Comparison of ENCODE assay signal across 29 cellular contexts in the genomic region with DNA sequence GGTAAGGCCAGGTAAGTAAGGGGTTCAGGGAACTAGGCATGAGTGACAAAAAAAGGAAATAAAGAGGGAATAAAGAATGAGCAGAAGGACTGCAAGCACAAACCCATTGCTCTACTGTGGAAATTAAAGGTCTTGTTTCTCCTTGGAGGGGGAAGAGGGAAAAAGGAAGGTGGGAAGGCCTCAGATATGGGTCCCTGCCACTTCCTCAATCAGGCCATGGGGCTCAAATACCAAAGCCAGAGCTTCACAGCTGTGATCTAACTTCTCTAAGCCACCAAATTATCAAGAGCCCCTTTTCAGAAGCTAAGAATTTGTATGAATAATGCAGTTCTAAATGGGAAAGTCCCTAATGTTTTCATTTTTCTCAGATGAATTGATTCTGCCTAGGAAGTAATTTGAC.
"Had no signal": no experiment of that assay in that cellular context is flagged by ENCODE, and none has a peak within 500 bp of the region (broad histone marks: within the 10 kb centered on the region; RNA-seq: fewer than 3 reads in every experiment).

No MANE protein-coding gene starts in this region.

- H3K4me1 ChIP-seq: pancreas had no signal

- ATAC-seq: esophagus mucosa; naive thymus-derived CD4-positive, alpha-beta T cell; pancreas; stimulated activated memory B cell treated with anti-CD40 and anti-IgM and Interleukin-4, amounts not matched to agents 10 μg/mL and 1 μg/mL and 100 μg/mL, for 72 hours; stimulated activated naive CD8-positive, alpha-beta T cell treated with anti-CD3 and anti-CD28 coated beads, Interleukin-15, amount 100 ng/mL, for 72 hours had no signal

- DNase-seq: activated CD4-positive, alpha-beta T cell treated with anti-CD3 and anti-CD28 coated beads for 4 hours; activated CD4-positive, alpha-beta T cell treated with anti-CD3 and anti-CD28 coated beads, Interleukin-2, amount 50 U/mL, for 48 hours; activated CD4-positive, CD25-positive, alpha-beta regulatory T cell; activated CD8-positive, alpha-beta memory T cell treated with anti-CD3 and anti-CD28 coated beads, Interleukin-2, amount 50 U/mL, for 4 hours; activated gamma-delta T cell; activated naive CD4-positive, alpha-beta T cell treated with anti-CD3 and anti-CD28 coated beads, Interleukin-2, amount 50 U/mL, for 16 hours; activated T-cell treated with anti-CD3 and anti-CD28 coated beads, Interleukin-2, amount 50 U/mL, for 24 hours; anterior cingulate cortex; dorsolateral prefrontal cortex; foreskin fibroblast; hippocampal formation; immature natural killer cell; kidney; midbrain; naive thymus-derived CD4-positive, alpha-beta T cell; pancreas; stimulated activated CD4-positive, alpha-beta T cell treated with anti-CD3 and anti-CD28 coated beads, Interleukin-1b, Interleukin-23, amount 100 ng/mL, for 48 hours; stimulated activated CD4-positive, alpha-beta T cell treated with anti-CD3 and anti-CD28 coated beads, Interleukin-4, amount 100 ng/mL, for 4 hours; stimulated activated CD8-positive, alpha-beta memory T cell treated with anti-CD3 and anti-CD28 coated beads, Interleukin-4, amount 100 ng/mL, for 48 hours; stimulated activated naive CD8-positive, alpha-beta T cell treated with anti-CD3 and anti-CD28 coated beads, Interleukin-15, amount 100 ng/mL, for 72 hours; substantia nigra; T-helper 1 cell; upper lobe of left lung had no signal

- H3K27me3 ChIP-seq: right atrium auricular region, upper lobe of left lung, vagina had no signal

- H3K4me3 ChIP-seq: coronary artery, dorsolateral prefrontal cortex, pancreas, right atrium auricular region, smooth muscle cell, upper lobe of left lung, vagina had no signal

- H3K9me3 ChIP-seq: pancreas, right atrium auricular region, upper lobe of left lung, vagina had no signal

- H3K36me3 ChIP-seq: pancreas, right atrium auricular region, upper lobe of left lung, vagina had no signal

- H3K4me2 ChIP-seq: smooth muscle cell had no signal

- H3K27ac ChIP-seq: coronary artery, pancreas, right atrium auricular region, upper lobe of left lung, vagina had no signal
